Comparison of ENCODE assay signal across 2 cellular contexts in genomic region chr19:7985481-7985911, GRCh38.
TF ChIP-seq lines count a peak whose summit lies in the region.

No MANE protein-coding gene starts in this region.

TF ChIP-seq in GM23338, 12 proteins besides CTCF, POLR2A, EP300 and RAD21:
- TF ChIP-seq NANOG (IDR thresholded peaks at IDR 0.05; ENCODE audit: borderline replicate concordance) (no peak), ZNF331 (CRISPR knock-in tag; IDR thresholded peaks at IDR 0.05; ENCODE audit: low read depth) (no peak), STAT1 (IDR thresholded peaks at IDR 0.05; ENCODE audit: unreplicated experiment) (no peak), CREB1 (CRISPR knock-in tag; IDR thresholded peaks at IDR 0.05; ENCODE audit: low read depth) (no peak)

TF ChIP-seq in GM12878, 131 proteins besides CTCF, POLR2A, EP300 and RAD21:
- TF ChIP-seq TCF3 (IDR thresholded peaks at IDR 0.05; ENCODE audit: borderline replicate concordance, insufficient read depth, low read depth, low read length) = no peak
- TF ChIP-seq SKIL (IDR thresholded peaks at IDR 0.05; ENCODE audit: low read depth, poor library complexity, severe bottlenecking) = no peak
- TF ChIP-seq IRF4 (IDR thresholded peaks at IDR 0.05; ENCODE audit: low read depth, low read length) = no peak
- no peak for TF ChIP-seq REST (IDR thresholded peaks at IDR 0.05; ENCODE audit: low read depth, low read length)
